In the genomic region with DNA sequence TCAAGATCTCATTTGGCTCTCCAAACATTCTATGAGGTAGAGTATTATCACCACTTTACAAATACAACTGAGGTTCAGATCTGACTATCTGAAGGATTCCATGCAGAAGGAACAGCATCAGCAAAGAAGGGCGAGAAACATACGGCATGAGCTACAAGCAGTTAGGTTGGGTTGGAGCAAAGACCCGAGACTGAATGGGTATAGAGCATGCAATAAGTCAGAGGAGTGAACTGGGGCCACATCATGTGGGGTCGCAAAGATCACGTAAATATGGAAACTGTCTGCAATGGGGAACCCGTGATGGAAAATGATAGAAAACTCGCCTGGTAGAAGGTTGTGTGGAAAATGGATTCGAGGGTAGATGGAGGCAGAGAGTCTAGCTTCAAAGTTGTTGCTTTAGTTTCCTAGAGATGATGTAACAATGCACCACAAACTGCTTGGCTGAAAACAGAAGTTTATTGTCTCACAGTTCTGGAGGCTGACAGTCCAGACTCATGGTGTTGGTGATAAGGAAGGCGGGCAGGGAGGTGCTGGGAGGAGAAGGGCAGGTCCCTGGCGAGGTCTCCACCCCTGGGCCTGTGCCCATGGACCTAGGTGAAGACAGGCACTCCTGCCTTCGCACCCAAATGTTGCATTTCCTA, we compare ENCODE assay signal across 15 cellular contexts. TPM values are rescaled to one million over a fixed set of nuclear protein-coding genes. Genes with fewer than 3 reads are reported as not detected.
DNase-seq lines count a peak whose midpoint lies in the region; ATAC-seq and TF ChIP-seq lines count a peak whose summit lies in the region.
"Had no signal": no experiment of that assay in that cellular context is flagged by ENCODE, and none has a peak within 500 bp of the region (broad histone marks: within the 10 kb centered on the region; RNA-seq: fewer than 3 reads in every experiment).

No MANE protein-coding gene starts in this region.

- ATAC-seq in right cardiac atrium (peak; percentile 72 to 80), left colon (peak; percentile 73), GM18505 (IDR thresholded peaks at IDR 0.05; ENCODE audit: unreplicated experiment) (no peak), GM21619 (IDR thresholded peaks at IDR 0.05; ENCODE audit: unreplicated experiment) (no peak)

- H3K4me3 ChIP-seq in right cardiac atrium (ENCODE audit: low read length) = no peak overlapping the region
- H3K4me3 ChIP-seq in right atrium auricular region = no peak overlapping the region
- H3K4me3 ChIP-seq in testis = no peak overlapping the region

- no peaks in the 10 kb centered on the region for H3K27me3 ChIP-seq in right cardiac atrium (ENCODE audit: control insufficient read depth, insufficient read depth)
- no peaks in the 10 kb centered on the region for H3K27me3 ChIP-seq in right atrium auricular region
- H3K27me3 ChIP-seq in testis = no peaks in the 10 kb centered on the region

- intact Hi-C loops in right cardiac atrium (cut with DNase I) = no loop called here
- intact Hi-C loops in left colon (cut with DNase I, micrococcal nuclease) = no loop called here
- intact Hi-C loops in testis (cut with DNase I; ENCODE audit: low total_unique reads) = no loop called here

- 83% methylated on average over 11 of the region's 11 CpGs for WGBS in right cardiac atrium
- WGBS in testis, 2 donors = 84 to 87% methylated on average over 11 of the region's 11 CpGs

- H3K9me3 ChIP-seq in right cardiac atrium (ENCODE audit: control insufficient read depth, low read length) = no peaks in the 10 kb centered on the region
- no peaks in the 10 kb centered on the region for H3K9me3 ChIP-seq in right atrium auricular region
- H3K9me3 ChIP-seq in testis = no peaks in the 10 kb centered on the region

- H3K4me1 ChIP-seq in right cardiac atrium (ENCODE audit: control insufficient read depth, insufficient read depth, low read length) (no peaks in the 10 kb centered on the region), right atrium auricular region (no peaks in the 10 kb centered on the region), testis (no peaks in the 10 kb centered on the region)

- TF ChIP-seq CTCF in right atrium auricular region (IDR thresholded peaks at IDR 0.05) = no peak
- TF ChIP-seq CTCF in testis (IDR thresholded peaks at IDR 0.05) = no peak

- H3K27ac ChIP-seq in right cardiac atrium (ENCODE audit: low read length) = no peak overlapping the region
- H3K27ac ChIP-seq in right atrium auricular region = no peak overlapping the region
- peak overlapping the region; percentile 24 for H3K27ac ChIP-seq in caudate nucleus (ENCODE audit: low read depth, low read length)
- no peak overlapping the region for H3K27ac ChIP-seq in testis

- H3K36me3 ChIP-seq in right atrium auricular region = no peaks in the 10 kb centered on the region
- no peaks in the 10 kb centered on the region for H3K36me3 ChIP-seq in testis (ENCODE audit: low read depth, missing control alignments)

- TF ChIP-seq POLR2A in testis (IDR thresholded peaks at IDR 0.05) (no peak), GM18505 (IDR thresholded peaks at IDR 0.05; ENCODE audit: borderline replicate concordance, extremely low read depth, insufficient read depth, insufficient read length) (no peak)

- DNase-seq in right cardiac atrium (peak; percentile 69 to 86 (median 79)), right atrium auricular region (ENCODE audit: low spot score) (no peak), caudate nucleus (lab: John Stamatoyannopoulos, UW) (no peak), left colon (no peak), testis (peak; percentile 63), NCI-H187 treated with DMSO at 0.1 percent for 48 hours (lab: John Stamatoyannopoulos, UW) (no peak)
- DNase-seq: ACHN; Calu3; CD4-positive, CD25-positive, alpha-beta regulatory T cell; DMS79; NCI-H1092 treated with DMSO at 0.1 percent for 48 hours; NCI-H187; NCI-H774 had no signal

RNA-seq across cellular contexts. Expression of gene BCLAF1, which starts 44.3 kb away (rescaled TPM):
- total RNA-seq in right cardiac atrium (10 to 100 TPM; 67.2 to 98.8 (median 77.1) TPM), right atrium auricular region (10 to 100 TPM; 47.9 to 49.4 TPM), left colon (100 to 1,000 TPM; 106 to 115 TPM), testis (100 to 1,000 TPM; 167 to 188 TPM)
- polyA plus RNA-seq in right cardiac atrium (15.6 TPM), testis (ENCODE audit: insufficient read depth, low read depth, low replicate concordance) (39.0 TPM)

Comparison
In these comparisons a context has a peak if more than half of its experiments do, and no peak if none do; other contexts are left out.
1. DNase-seq: peak in right cardiac atrium (3 of 3) and testis (single experiment); none in right atrium auricular region (single experiment), caudate nucleus (0 of 61), left colon (0 of 2) and NCI-H187 treated with DMSO at 0.1 percent for 48 hours (single experiment).
2. ATAC-seq: peak in right cardiac atrium (2 of 2) and left colon (single experiment); none in GM18505 (single experiment) and GM21619 (single experiment).